In genomic region chr12:54425696-54426095, GRCh38 we compare ENCODE assay signal across 2 cellular contexts.
TF ChIP-seq lines count a peak whose summit lies in the region.

No MANE protein-coding gene starts in this region.

TF ChIP-seq in IMR-90, 13 proteins besides CTCF, POLR2A, EP300 and RAD21:
- TF ChIP-seq MAFK (IDR thresholded peaks at IDR 0.05; ENCODE audit: low read depth, low read length) (no peak), MAZ (IDR thresholded peaks at IDR 0.05; ENCODE audit: borderline replicate concordance, low read depth, low read length) (no peak), FOS (IDR thresholded peaks at IDR 0.05; ENCODE audit: low read depth, low read length) (no peak), USF2 (IDR thresholded peaks at IDR 0.05; ENCODE audit: low read depth, low read length) (no peak), CEBPB (IDR thresholded peaks at IDR 0.05; ENCODE audit: low read depth, low read length) (no peak), SMC3 (IDR thresholded peaks at IDR 0.05; ENCODE audit: low read depth, low read length) (no peak), RFX5 (IDR thresholded peaks at IDR 0.05; ENCODE audit: low read depth, low read length) (no peak), NFE2L2 (IDR thresholded peaks at IDR 0.05; ENCODE audit: low read depth, low read length) (no peak)

TF ChIP-seq in HEK293T, 16 proteins besides CTCF, POLR2A, EP300 and RAD21:
- no peak for TF ChIP-seq SUZ12 (IDR thresholded peaks at IDR 0.05)
- TF ChIP-seq ELF4 (IDR thresholded peaks at IDR 0.05): no peak
- TF ChIP-seq LEF1 (IDR thresholded peaks at IDR 0.05; ENCODE audit: borderline replicate concordance): no peak
- TF ChIP-seq HDGF (IDR thresholded peaks at IDR 0.05; ENCODE audit: borderline replicate concordance): no peak
- no peak for TF ChIP-seq FOXK2 (IDR thresholded peaks at IDR 0.05)
- no peak for TF ChIP-seq BHLHE40 (IDR thresholded peaks at IDR 0.05; ENCODE audit: borderline replicate concordance)
- TF ChIP-seq TARDBP (IDR thresholded peaks at IDR 0.05): no peak
- no peak for TF ChIP-seq PKNOX1 (IDR thresholded peaks at IDR 0.05)
- no peak for TF ChIP-seq L3MBTL2 (conservative IDR thresholded peaks at IDR 0.05)
- TF ChIP-seq FOXM1 (IDR thresholded peaks at IDR 0.05; ENCODE audit: borderline replicate concordance): no peak
